In the genomic region with DNA sequence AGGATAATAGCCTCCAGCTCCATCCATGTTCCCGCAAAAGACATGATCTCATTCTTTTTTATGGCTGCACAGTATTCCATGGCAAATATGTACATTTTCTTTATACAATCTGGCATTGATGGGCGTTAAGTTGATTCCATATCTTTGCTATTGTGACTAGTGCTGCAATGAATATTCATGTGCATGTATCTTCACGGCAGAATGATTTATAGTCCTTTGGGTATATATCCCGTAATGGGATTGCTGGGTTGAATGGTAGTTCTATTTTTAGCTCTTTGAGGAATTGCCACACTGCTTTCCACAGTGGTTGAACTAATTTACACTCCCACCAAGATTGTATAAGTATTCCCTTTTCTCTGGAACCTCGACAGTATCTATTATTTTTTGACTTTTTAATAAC, we compare ENCODE assay signal across 5 cellular contexts. TPM values are rescaled to one million over a fixed set of nuclear protein-coding genes. Genes with fewer than 3 reads are reported as not detected.
"Had no signal": no experiment of that assay in that cellular context is flagged by ENCODE, and none has a peak within 500 bp of the region (broad histone marks: within the 10 kb centered on the region; RNA-seq: fewer than 3 reads in every experiment).

No MANE protein-coding gene starts in this region.

RNA-seq across cellular contexts. Expression of a gene that starts 11.7 kb away (rescaled TPM):
- total RNA-seq: GM23248, H4, H7, HT-29, IMR-90 had no signal
- polyA plus RNA-seq: GM23248, IMR-90 had no signal

RNA-seq across cellular contexts. Expression of a gene that starts 44.0 kb away (rescaled TPM):
- total RNA-seq: GM23248, H4, H7, HT-29, IMR-90 had no signal
- polyA plus RNA-seq: GM23248, IMR-90 had no signal
